9 cellular contexts compared by ENCODE assay signal in genomic region chr20:44344723-44345122, GRCh38. TPM values are rescaled to one million over a fixed set of nuclear protein-coding genes. Genes with fewer than 3 reads are reported as not detected.
"Had no signal": no experiment of that assay in that cellular context is flagged by ENCODE, and none has a peak within 500 bp of the region (broad histone marks: within the 10 kb centered on the region; RNA-seq: fewer than 3 reads in every experiment).

No MANE protein-coding gene starts in this region.

- H3K4me3 Mint-ChIP-seq: HFFc6 had no signal

- H3K9me3 Mint-ChIP-seq: HFFc6 had no signal

- H3K27ac Mint-ChIP-seq: HFFc6 had no signal

- DNase-seq: GM23248, GOT3, H7, HFFc6, IMR-90 had no signal

- ATAC-seq: HCT116, K562 had no signal

RNA-seq across cellular contexts. Expression of gene R3HDML, which starts 7.9 kb away (rescaled TPM):
- total RNA-seq: GM23248, H4, H7, HFFc6, HT-29, IMR-90, K562 had no signal

RNA-seq across cellular contexts. Expression of gene HNF4A, which starts 10.8 kb away (rescaled TPM):
- total RNA-seq: GM23248, H4, HFFc6, IMR-90 had no signal
